1 cellular context compared by ENCODE assay signal in the genomic region with DNA sequence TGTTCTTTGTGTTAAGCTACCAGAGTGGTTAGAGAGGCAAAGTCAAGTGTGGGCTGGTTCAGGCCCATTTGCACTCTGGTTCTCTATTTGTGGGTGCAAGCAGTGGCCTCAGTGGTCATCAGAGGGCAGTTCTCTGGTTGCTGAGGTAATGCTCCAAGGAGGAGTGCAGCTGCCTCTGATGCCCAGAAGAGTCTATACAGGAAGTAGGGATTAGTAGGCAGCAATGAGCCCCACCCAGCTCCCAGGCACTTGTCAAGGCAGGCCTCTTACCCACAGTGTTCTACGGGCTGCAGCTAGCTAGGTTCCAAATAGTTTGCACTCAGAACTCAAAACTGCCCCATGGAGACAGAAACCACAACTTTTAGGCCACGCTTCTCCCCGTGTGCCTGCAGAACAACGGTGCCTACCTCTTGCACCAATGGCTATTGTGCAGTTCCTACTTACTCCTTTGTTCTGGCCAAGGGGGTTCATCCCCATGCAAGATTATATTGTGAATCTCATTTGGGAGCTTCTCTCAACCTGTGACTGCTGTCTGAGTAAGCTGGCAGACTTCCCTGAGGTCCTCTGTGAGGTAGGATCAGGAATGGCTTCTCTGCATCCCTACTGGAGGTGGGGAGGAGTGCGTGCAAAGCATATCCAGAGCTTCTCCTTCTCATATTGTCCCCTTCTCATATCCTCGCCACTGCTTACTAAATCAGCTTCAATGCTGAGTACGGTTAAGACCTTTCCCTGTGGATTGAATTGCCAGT.
TF ChIP-seq lines count a peak whose summit lies in the region.

No MANE protein-coding gene starts in this region.

TF ChIP-seq in GM23338, 12 proteins besides CTCF, POLR2A, EP300 and RAD21 (continued from another document):
- TF ChIP-seq, protein P1, sequence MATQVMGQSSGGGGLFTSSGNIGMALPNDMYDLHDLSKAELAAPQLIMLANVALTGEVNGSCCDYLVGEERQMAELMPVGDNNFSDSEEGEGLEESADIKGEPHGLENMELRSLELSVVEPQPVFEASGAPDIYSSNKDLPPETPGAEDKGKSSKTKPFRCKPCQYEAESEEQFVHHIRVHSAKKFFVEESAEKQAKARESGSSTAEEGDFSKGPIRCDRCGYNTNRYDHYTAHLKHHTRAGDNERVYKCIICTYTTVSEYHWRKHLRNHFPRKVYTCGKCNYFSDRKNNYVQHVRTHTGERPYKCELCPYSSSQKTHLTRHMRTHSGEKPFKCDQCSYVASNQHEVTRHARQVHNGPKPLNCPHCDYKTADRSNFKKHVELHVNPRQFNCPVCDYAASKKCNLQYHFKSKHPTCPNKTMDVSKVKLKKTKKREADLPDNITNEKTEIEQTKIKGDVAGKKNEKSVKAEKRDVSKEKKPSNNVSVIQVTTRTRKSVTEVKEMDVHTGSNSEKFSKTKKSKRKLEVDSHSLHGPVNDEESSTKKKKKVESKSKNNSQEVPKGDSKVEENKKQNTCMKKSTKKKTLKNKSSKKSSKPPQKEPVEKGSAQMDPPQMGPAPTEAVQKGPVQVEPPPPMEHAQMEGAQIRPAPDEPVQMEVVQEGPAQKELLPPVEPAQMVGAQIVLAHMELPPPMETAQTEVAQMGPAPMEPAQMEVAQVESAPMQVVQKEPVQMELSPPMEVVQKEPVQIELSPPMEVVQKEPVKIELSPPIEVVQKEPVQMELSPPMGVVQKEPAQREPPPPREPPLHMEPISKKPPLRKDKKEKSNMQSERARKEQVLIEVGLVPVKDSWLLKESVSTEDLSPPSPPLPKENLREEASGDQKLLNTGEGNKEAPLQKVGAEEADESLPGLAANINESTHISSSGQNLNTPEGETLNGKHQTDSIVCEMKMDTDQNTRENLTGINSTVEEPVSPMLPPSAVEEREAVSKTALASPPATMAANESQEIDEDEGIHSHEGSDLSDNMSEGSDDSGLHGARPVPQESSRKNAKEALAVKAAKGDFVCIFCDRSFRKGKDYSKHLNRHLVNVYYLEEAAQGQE (IDR thresholded peaks at IDR 0.05; ENCODE audit: unreplicated experiment) = no peak
- no peak for TF ChIP-seq JUNB (IDR thresholded peaks at IDR 0.05; ENCODE audit: unreplicated experiment)
TF ChIP-seq in GM23338: peak in this region for 0.
